9 cellular contexts compared by ENCODE assay signal in genomic region chr14:76950043-76951020, GRCh38.
DNase-seq lines count a peak whose midpoint lies in the region; TF ChIP-seq lines count a peak whose summit lies in the region.
"Had no signal": no experiment of that assay in that cellular context is flagged by ENCODE, and none has a peak within 500 bp of the region (broad histone marks: within the 10 kb centered on the region; RNA-seq: fewer than 3 reads in every experiment).

No MANE protein-coding gene starts in this region.

- no TSS peak for BruUV-seq in PC-9 (replicated peaks; lab: Mats Ljungman, UMichigan)

- TF ChIP-seq CTCF in PC-9 (conservative IDR thresholded peaks at IDR 0.05) (no peak), esophagus squamous epithelium (IDR thresholded peaks at IDR 0.05) (no peak)

- peak overlapping the region; percentile 18 for H3K4me2 ChIP-seq in PC-9

- no peaks in the 10 kb centered on the region for H3K9me2 ChIP-seq in PC-9 (ENCODE audit: insufficient read depth)

- H3K4me3 ChIP-seq in PC-9 (no peak overlapping the region), esophagus squamous epithelium (no peak overlapping the region)

- H4K20me1 ChIP-seq in PC-9 (ENCODE audit: insufficient read depth), result no peaks in the 10 kb centered on the region

- 39 to 45% methylated on average over 10 to 14 of the region's 14 CpGs for WGBS in esophagus squamous epithelium, 2 donors

- peaks cover 98% of the 10 kb centered on the region for H3K4me1 ChIP-seq in PC-9 (replicated peaks; ENCODE audit: insufficient read depth)
- peaks cover 58 to 83% (median 70%) of the 10 kb centered on the region in 3 donors for H3K4me1 ChIP-seq in esophagus squamous epithelium

- H3K27me3 ChIP-seq in PC-9 (ENCODE audit: insufficient read depth, low read depth), result no peaks in the 10 kb centered on the region
- H3K27me3 ChIP-seq in esophagus squamous epithelium, result no peaks in the 10 kb centered on the region

- intact Hi-C loops in PC-9 (cut with micrococcal nuclease; ENCODE audit: unreplicated experiment) (loop anchor here (5.0 kb wide), 2 partner anchors 372 to 1498 kb away; partner anchors contain the start of genes GSTZ1 and POMT2), esophagus squamous epithelium (cut with DNase I) (loop anchor here (5.0 kb wide), 1 partner anchor 82 kb away; no protein-coding TSS in a partner anchor)

- H3K79me2 ChIP-seq in PC-9 (ENCODE audit: low read depth), result no peaks in the 10 kb centered on the region

- H3K27ac ChIP-seq in PC-9, result peak overlapping the region; percentile 11
- peak overlapping the region; percentile 53 to 81 (median 72) for H3K27ac ChIP-seq in esophagus squamous epithelium

- peaks cover 75% of the 10 kb centered on the region for H3F3A ChIP-seq in PC-9 (ENCODE audit: insufficient read depth, low read depth)

- H2AFZ ChIP-seq in PC-9, result no peak overlapping the region

- H3K36me3 ChIP-seq in PC-9 (ENCODE audit: low read depth), result no peaks in the 10 kb centered on the region
- H3K36me3 ChIP-seq in esophagus squamous epithelium, result no peaks in the 10 kb centered on the region

- POLR2A ChIA-PET in PC-9 (lab: Charles Lee; ENCODE audit: unreplicated experiment), result interaction anchor here (0.5 to 0.8 kb wide), 8 partner anchors 27 to 880 kb away, joined by 3 to 18 read pairs (median 4); no protein-coding TSS in a partner anchor

- CTCF ChIA-PET in PC-9 (lab: Charles Lee), result interaction anchor here (0.5 to 0.9 kb wide), 9 partner anchors 9 to 201 kb away, joined by 3 to 11 read pairs (median 4); no protein-coding TSS in a partner anchor

- H3K9me3 ChIP-seq in PC-9 (ENCODE audit: insufficient read depth, low read depth) (no peaks in the 10 kb centered on the region), esophagus squamous epithelium (no peaks in the 10 kb centered on the region)

- peak; percentile 54 for DNase-seq in Daoy (ENCODE audit: low read depth)
- peak in 1 of 2 experiments; percentile 53 for DNase-seq in PC-9
- DNase-seq in esophagus squamous epithelium (lab: John Stamatoyannopoulos, UW), result no peak
- peak; percentile 80 for DNase-seq in renal cortical epithelial cell (ENCODE audit: low read depth)
- DNase-seq in NCI-H2171 treated with DMSO at 0.1 percent for 48 hours (lab: John Stamatoyannopoulos, UW), result no peak
- no peak for DNase-seq in NCI-H146 (lab: John Stamatoyannopoulos, UW)
- DNase-seq in activated CD4-positive, alpha-beta T cell treated with anti-CD3 and anti-CD28 coated beads for 1 hour, result no peak
- no peak for DNase-seq in NCI-H2029 (lab: John Stamatoyannopoulos, UW)
- DNase-seq: NCI-H1694 treated with DMSO at 0.1 percent for 48 hours had no signal

- TF ChIP-seq POLR2A in esophagus squamous epithelium (IDR thresholded peaks at IDR 0.05), result no peak

Comparison
In these comparisons a context has a peak if more than half of its experiments do, and no peak if none do; other contexts are left out.
1. DNase-seq: peak in Daoy (single experiment) and renal cortical epithelial cell (single experiment); none in esophagus squamous epithelium (single experiment), NCI-H2171 treated with DMSO at 0.1 percent for 48 hours (single experiment), NCI-H146 (single experiment), activated CD4-positive, alpha-beta T cell treated with anti-CD3 and anti-CD28 coated beads for 1 hour (single experiment) and NCI-H2029 (single experiment).